In genomic region chr12:68540768-68541167, GRCh38 we compare ENCODE assay signal across 7 cellular contexts.
DNase-seq lines count a peak whose midpoint lies in the region; ATAC-seq and TF ChIP-seq lines count a peak whose summit lies in the region.
"Not testable (repeated sequence)": the region's sequence is repeated elsewhere in the genome, so short reads cannot be mapped to it uniquely, and the experiment has no call there.

No MANE protein-coding gene starts in this region.

- not testable (repeated sequence) for H3K36me3 ChIP-seq in HEK293 (ENCODE audit: control insufficient read depth in 2 of 2, insufficient read depth in 1 of 2, low read length in 2 of 2)

- DNase-seq in activated CD4-positive, alpha-beta T cell treated with anti-CD3 and anti-CD28 coated beads, Interleukin-2, amount 10 ng/mL, durations not matched to agents 24 days and 14 days: peak; percentile 62
- DNase-seq in immature natural killer cell: peak in 1 of 3 donors; percentile 11
- DNase-seq in natural killer cell; stimulated activated effector memory CD8-positive, alpha-beta T cell treated with anti-CD3 and anti-CD28 coated beads, Interleukin-12 subunit alpha, Interleukin-12 subunit beta, amount 100 ng/mL, for 72 hours (ENCODE audit: low spot score in 2 of 2): not testable (repeated sequence)

- H3K27ac Mint-ChIP-seq in activated CD4-positive, alpha-beta T cell treated with anti-CD3 and anti-CD28 coated beads, Interleukin-2, amount 10 ng/mL, durations not matched to agents 24 days and 14 days: peak overlapping the region; percentile 37
- peak overlapping the region; percentile 6 for H3K27ac Mint-ChIP-seq in activated naive CD8-positive, alpha-beta T cell
- peak overlapping the region; percentile 45 for H3K27ac Mint-ChIP-seq in dendritic cell treated with granulocyte-macrophage colony-stimulating factor and Interleukin-4, amounts not matched to agents 40 ng/mL and 50 ng/mL, for 4 days
- H3K27ac Mint-ChIP-seq in immature natural killer cell (peak overlapping the region; percentile 62 to 95 (median 80)), natural killer cell (peak overlapping the region; percentile 75 to 80)
- peak overlapping the region; percentile 67 for H3K27ac Mint-ChIP-seq in stimulated activated effector memory CD8-positive, alpha-beta T cell treated with anti-CD3 and anti-CD28 coated beads, Interleukin-12 subunit alpha, Interleukin-12 subunit beta, amount 100 ng/mL, for 72 hours

- not testable (repeated sequence) for TF ChIP-seq CTCF in HEK293 (tag by site-specific recombination; IDR thresholded peaks at IDR 0.05); natural killer cell (IDR thresholded peaks at IDR 0.05)

- not testable (repeated sequence) for H3K27me3 Mint-ChIP-seq in activated CD4-positive, alpha-beta T cell treated with anti-CD3 and anti-CD28 coated beads, Interleukin-2, amount 10 ng/mL, durations not matched to agents 24 days and 14 days; activated naive CD8-positive, alpha-beta T cell; dendritic cell treated with granulocyte-macrophage colony-stimulating factor and Interleukin-4, amounts not matched to agents 40 ng/mL and 50 ng/mL, for 4 days; natural killer cell (ENCODE audit: low read depth in 2 of 2)
- peaks cover 6 to 11% (median 10%) of the 10 kb centered on the region in 3 donors for H3K27me3 Mint-ChIP-seq in immature natural killer cell (ENCODE audit: low read depth in 3 of 3)

- H3K4me3 ChIP-seq in HEK293 (ENCODE audit: low read depth, low read length): not testable (repeated sequence)

- not testable (repeated sequence) for ATAC-seq in natural killer cell; stimulated activated effector memory CD8-positive, alpha-beta T cell treated with anti-CD3 and anti-CD28 coated beads, Interleukin-12 subunit alpha, Interleukin-12 subunit beta, amount 100 ng/mL, for 72 hours

- POLR2A ChIA-PET in HEK293 (lab: Yijun Ruan, JAX): not testable (repeated sequence)

- not testable (repeated sequence) for H3K4me1 ChIP-seq in HEK293 (ENCODE audit: control insufficient read depth, insufficient read depth, low read length)

- not testable (repeated sequence) for H3K36me3 Mint-ChIP-seq in activated CD4-positive, alpha-beta T cell treated with anti-CD3 and anti-CD28 coated beads, Interleukin-2, amount 10 ng/mL, durations not matched to agents 24 days and 14 days (ENCODE audit: low read depth); activated naive CD8-positive, alpha-beta T cell; dendritic cell treated with granulocyte-macrophage colony-stimulating factor and Interleukin-4, amounts not matched to agents 40 ng/mL and 50 ng/mL, for 4 days (ENCODE audit: low read depth); natural killer cell; stimulated activated effector memory CD8-positive, alpha-beta T cell treated with anti-CD3 and anti-CD28 coated beads, Interleukin-12 subunit alpha, Interleukin-12 subunit beta, amount 100 ng/mL, for 72 hours
- H3K36me3 Mint-ChIP-seq in immature natural killer cell: peaks cover 6 to 12% (median 9%) of the 10 kb centered on the region in 3 donors

- H3K27ac ChIP-seq in HEK293 (ENCODE audit: extremely low read depth, low read depth, low read length): not testable (repeated sequence)

- peaks cover 35% of the 10 kb centered on the region for H3K4me1 Mint-ChIP-seq in activated CD4-positive, alpha-beta T cell treated with anti-CD3 and anti-CD28 coated beads, Interleukin-2, amount 10 ng/mL, durations not matched to agents 24 days and 14 days
- peaks cover 55% of the 10 kb centered on the region for H3K4me1 Mint-ChIP-seq in activated naive CD8-positive, alpha-beta T cell (ENCODE audit: low read depth)
- peaks cover 28% of the 10 kb centered on the region for H3K4me1 Mint-ChIP-seq in dendritic cell treated with granulocyte-macrophage colony-stimulating factor and Interleukin-4, amounts not matched to agents 40 ng/mL and 50 ng/mL, for 4 days (ENCODE audit: low read depth)
- H3K4me1 Mint-ChIP-seq in immature natural killer cell: peaks cover 61 to 70% of the 10 kb centered on the region in 2 donors
- H3K4me1 Mint-ChIP-seq in natural killer cell: peaks cover 48 to 59% of the 10 kb centered on the region in 2 donors
- H3K4me1 Mint-ChIP-seq in stimulated activated effector memory CD8-positive, alpha-beta T cell treated with anti-CD3 and anti-CD28 coated beads, Interleukin-12 subunit alpha, Interleukin-12 subunit beta, amount 100 ng/mL, for 72 hours: peaks cover 40% of the 10 kb centered on the region

- not testable (repeated sequence) for H3K9me3 ChIP-seq in HEK293 (ENCODE audit: control insufficient read depth, insufficient read depth, low read depth, low read length)

- not testable (repeated sequence) for H3K9me3 Mint-ChIP-seq in activated CD4-positive, alpha-beta T cell treated with anti-CD3 and anti-CD28 coated beads, Interleukin-2, amount 10 ng/mL, durations not matched to agents 24 days and 14 days; activated naive CD8-positive, alpha-beta T cell (ENCODE audit: low read depth); immature natural killer cell; natural killer cell; stimulated activated effector memory CD8-positive, alpha-beta T cell treated with anti-CD3 and anti-CD28 coated beads, Interleukin-12 subunit alpha, Interleukin-12 subunit beta, amount 100 ng/mL, for 72 hours
- peaks cover 16% of the 10 kb centered on the region for H3K9me3 Mint-ChIP-seq in dendritic cell treated with granulocyte-macrophage colony-stimulating factor and Interleukin-4, amounts not matched to agents 40 ng/mL and 50 ng/mL, for 4 days

- intact Hi-C loops in activated CD4-positive, alpha-beta T cell treated with anti-CD3 and anti-CD28 coated beads, Interleukin-2, amount 10 ng/mL, durations not matched to agents 24 days and 14 days (cut with micrococcal nuclease); dendritic cell treated with granulocyte-macrophage colony-stimulating factor and Interleukin-4, amounts not matched to agents 40 ng/mL and 50 ng/mL, for 4 days (cut with micrococcal nuclease); natural killer cell (cut with micrococcal nuclease): not testable (repeated sequence)

- CTCF ChIA-PET in HEK293 (lab: Yijun Ruan, JAX): not testable (repeated sequence)

- H3K4me3 Mint-ChIP-seq in activated CD4-positive, alpha-beta T cell treated with anti-CD3 and anti-CD28 coated beads, Interleukin-2, amount 10 ng/mL, durations not matched to agents 24 days and 14 days: peak overlapping the region; percentile 8
- H3K4me3 Mint-ChIP-seq in activated naive CD8-positive, alpha-beta T cell; dendritic cell treated with granulocyte-macrophage colony-stimulating factor and Interleukin-4, amounts not matched to agents 40 ng/mL and 50 ng/mL, for 4 days; stimulated activated effector memory CD8-positive, alpha-beta T cell treated with anti-CD3 and anti-CD28 coated beads, Interleukin-12 subunit alpha, Interleukin-12 subunit beta, amount 100 ng/mL, for 72 hours: not testable (repeated sequence)
- H3K4me3 Mint-ChIP-seq in immature natural killer cell: peak overlapping the region; percentile 58 to 88 (median 68)
- H3K4me3 Mint-ChIP-seq in natural killer cell: peak overlapping the region; percentile 83

TF ChIP-seq in HEK293, 187 proteins besides CTCF, POLR2A, EP300 and RAD21:
- TF ChIP-seq ZNF677 (tag by site-specific recombination; IDR thresholded peaks at IDR 0.05): peak; percentile 51; the same call in 1 of the 2 replicates

Comparison
In these comparisons a context has a peak if more than half of its experiments do, and no peak if none do; other contexts are left out.
1. H3K27ac Mint-ChIP-seq: peak in every context shown above with its lines; median percentile 80 in immature natural killer cell; 78 in natural killer cell; 67 in stimulated activated effector memory CD8-positive, alpha-beta T cell treated with anti-CD3 and anti-CD28 coated beads, Interleukin-12 subunit alpha, Interleukin-12 subunit beta, amount 100 ng/mL, for 72 hours; 45 in dendritic cell treated with granulocyte-macrophage colony-stimulating factor and Interleukin-4, amounts not matched to agents 40 ng/mL and 50 ng/mL, for 4 days; 37 in activated CD4-positive, alpha-beta T cell treated with anti-CD3 and anti-CD28 coated beads, Interleukin-2, amount 10 ng/mL, durations not matched to agents 24 days and 14 days; 6 in activated naive CD8-positive, alpha-beta T cell.